Comparison of ENCODE assay signal across 1 cellular context in genomic region chrX:136867518-136867917, GRCh38.
A peak's percentile ranks its signal among the peaks of the same experiment; 100 is the strongest.
TF ChIP-seq lines count a peak whose summit lies in the region.

No MANE protein-coding gene starts in this region.

TF ChIP-seq in K562, 482 proteins besides CTCF, POLR2A, EP300 and RAD21 (continued from another document):
- TF ChIP-seq MAFK (IDR thresholded peaks at IDR 0.05; ENCODE audit: low read length) (peak; percentile 64; the same call in 1 of the 2 replicates), SAP30 (IDR thresholded peaks at IDR 0.05; ENCODE audit: borderline replicate concordance, insufficient read depth, low read depth, low read length, poor library complexity, severe bottlenecking) (no peak), MAFF (IDR thresholded peaks at IDR 0.05; ENCODE audit: low read length) (peak; percentile 9; the same call in 1 of the 2 replicates), MAFG (tag; conservative IDR thresholded peaks at IDR 0.05) (peak; percentile 53), CREBBP (IDR thresholded peaks at IDR 0.05; ENCODE audit: low read depth, low read length) (no peak), ZNF445 (CRISPR knock-in tag; IDR thresholded peaks at IDR 0.05; ENCODE audit: low read depth) (no peak), RFX7 (CRISPR knock-in tag; IDR thresholded peaks at IDR 0.05) (0 out of 2 replicates have a peak, but pooled peaks have one; percentile 19), STAT5A (IDR thresholded peaks at IDR 0.05; ENCODE audit: borderline replicate concordance, low read length) (0 out of 2 replicates have a peak, but pooled peaks have one; percentile 7), ZNF507 (tag; conservative IDR thresholded peaks at IDR 0.05) (no peak), C11orf30 (IDR thresholded peaks at IDR 0.05; ENCODE audit: low read depth) (peak; percentile 81), POLR2G (IDR thresholded peaks at IDR 0.05; ENCODE audit: low read depth, low read length) (peak; percentile 27; the same call in 1 of the 2 replicates), STAG1 (CRISPR knock-in tag; IDR thresholded peaks at IDR 0.05; ENCODE audit: borderline replicate concordance) (no peak), CEBPG (CRISPR knock-in tag; IDR thresholded peaks at IDR 0.05) (no peak), CEBPG (tag; conservative IDR thresholded peaks at IDR 0.05 in 1 of 2, IDR thresholded peaks at IDR 0.05 in 1 of 2) (no peak), ZFPM2 (CRISPR knock-in tag; IDR thresholded peaks at IDR 0.05) (no peak), GATAD2B (IDR thresholded peaks at IDR 0.05; ENCODE audit: borderline replicate concordance) (no peak), STAT6 (CRISPR knock-in tag; IDR thresholded peaks at IDR 0.05) (no peak), ZNF57 (CRISPR knock-in tag; IDR thresholded peaks at IDR 0.05) (no peak), ZNF316 (IDR thresholded peaks at IDR 0.05) (peak; percentile 87), ZNF77 (CRISPR knock-in tag; IDR thresholded peaks at IDR 0.05) (no peak), CREB3L1 (IDR thresholded peaks at IDR 0.05; ENCODE audit: borderline replicate concordance, low read depth) (no peak), NKRF (IDR thresholded peaks at IDR 0.05; ENCODE audit: borderline replicate concordance) (no peak)
